32 cellular contexts compared by ENCODE assay signal in the genomic region with DNA sequence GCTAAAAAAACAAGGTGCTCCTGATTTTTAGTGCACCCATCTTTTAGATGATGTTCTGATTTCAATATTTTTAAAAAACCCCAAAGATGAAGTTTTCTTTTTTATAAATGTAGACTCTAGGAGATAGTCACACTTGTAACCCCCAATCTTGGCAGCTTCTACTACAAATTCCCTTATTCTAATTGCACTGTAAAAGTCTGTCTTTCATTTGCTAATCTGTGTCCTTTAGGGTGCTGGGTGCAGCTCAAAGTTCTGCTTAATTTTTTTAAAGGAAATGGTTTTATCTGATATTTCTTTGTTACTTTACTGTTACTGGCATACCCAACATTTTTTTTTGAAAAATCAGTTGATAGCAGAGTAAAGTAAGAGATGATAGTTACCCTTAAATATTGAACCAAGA.
"Had no signal": no experiment of that assay in that cellular context is flagged by ENCODE, and none has a peak within 500 bp of the region (broad histone marks: within the 10 kb centered on the region; RNA-seq: fewer than 3 reads in every experiment).

No MANE protein-coding gene starts in this region.

- DNase-seq: activated CD4-positive, alpha-beta memory T cell treated with anti-CD3 and anti-CD28 coated beads, Interleukin-2, amount 10 ng/mL, durations not matched to agents 7 days and 5 days; activated CD4-positive, alpha-beta T cell treated with anti-CD3 and anti-CD28 coated beads for 1 hour; activated CD4-positive, alpha-beta T cell treated with anti-CD3 and anti-CD28 coated beads for 48 hours; activated CD4-positive, CD25-positive, alpha-beta regulatory T cell; activated gamma-delta T cell; activated naive CD4-positive, alpha-beta T cell treated with Interleukin-2 at 50 U/mL for 16 hours; activated naive CD8-positive, alpha-beta T cell treated with anti-CD3 and anti-CD28 coated beads, Interleukin-2, amount 10 ng/mL, durations not matched to agents 7 days and 5 days; activated T-cell treated with anti-CD3 and anti-CD28 coated beads, Interleukin-2, amount 50 U/mL, for 1 hour; activated T-cell treated with anti-CD3 and anti-CD28 coated beads, Interleukin-2, amount 50 U/mL, for 72 hours; amygdala; MM.1S; MV-4-11; NCI-H1092; NCI-H1436 treated with DMSO at 0.1 percent for 48 hours; NCI-H1694 treated with DMSO at 0.1 percent for 48 hours; NCI-H2029; NCI-H345; NCI-H524 treated with DMSO at 0.1 percent for 48 hours; NK-92 treated with Interleukin-12 subunit alpha and Interleukin-12 subunit beta, amount 100 ng/mL, for 24 hours; PC-9; SIG-M5; SW 1271; T-helper 1 cell; T-helper 2 cell; T-helper 9 cell had no signal

- H3K4me1 ChIP-seq: ascending aorta, breast epithelium had no signal

- H3K9me3 ChIP-seq: ascending aorta, breast epithelium had no signal

- H3K27me3 ChIP-seq: ascending aorta, breast epithelium had no signal

- H3K4me1 Mint-ChIP-seq: activated CD4-positive, alpha-beta memory T cell treated with anti-CD3 and anti-CD28 coated beads, Interleukin-2, amount 10 ng/mL, durations not matched to agents 7 days and 5 days; activated naive CD4-positive, alpha-beta T cell treated with anti-CD3 and anti-CD28 coated beads, Interleukin-2, amount 50 U/mL, for 24 hours; activated naive CD8-positive, alpha-beta T cell treated with anti-CD3 and anti-CD28 coated beads, Interleukin-2, amount 10 ng/mL, durations not matched to agents 7 days and 5 days had no signal

- H3K27ac ChIP-seq: ascending aorta, breast epithelium, PC-9, RWPE1, VCaP had no signal

- H3K36me3 ChIP-seq: ascending aorta, breast epithelium had no signal

- H3K36me3 Mint-ChIP-seq: activated naive CD4-positive, alpha-beta T cell treated with anti-CD3 and anti-CD28 coated beads, Interleukin-2, amount 50 U/mL, for 24 hours; activated naive CD8-positive, alpha-beta T cell treated with anti-CD3 and anti-CD28 coated beads, Interleukin-2, amount 10 ng/mL, durations not matched to agents 7 days and 5 days had no signal

- ATAC-seq: activated T-cell treated with anti-CD3 and anti-CD28 coated beads, Interleukin-2, amount 50 U/mL, for 72 hours; Right ventricle myocardium inferior had no signal

- H3K4me3 Mint-ChIP-seq: activated CD4-positive, alpha-beta memory T cell treated with anti-CD3 and anti-CD28 coated beads, Interleukin-2, amount 10 ng/mL, durations not matched to agents 7 days and 5 days; activated naive CD4-positive, alpha-beta T cell treated with anti-CD3 and anti-CD28 coated beads, Interleukin-2, amount 50 U/mL, for 24 hours; activated naive CD8-positive, alpha-beta T cell treated with anti-CD3 and anti-CD28 coated beads, Interleukin-2, amount 10 ng/mL, durations not matched to agents 7 days and 5 days; activated T-cell treated with anti-CD3 and anti-CD28 coated beads, Interleukin-2, amount 50 U/mL, for 72 hours had no signal

- H3K27me3 Mint-ChIP-seq: activated CD4-positive, alpha-beta memory T cell treated with anti-CD3 and anti-CD28 coated beads, Interleukin-2, amount 10 ng/mL, durations not matched to agents 7 days and 5 days; activated naive CD4-positive, alpha-beta T cell treated with anti-CD3 and anti-CD28 coated beads, Interleukin-2, amount 50 U/mL, for 24 hours; activated naive CD8-positive, alpha-beta T cell treated with anti-CD3 and anti-CD28 coated beads, Interleukin-2, amount 10 ng/mL, durations not matched to agents 7 days and 5 days had no signal

- H3K4me3 ChIP-seq: ascending aorta, breast epithelium, PC-9 had no signal

- H3K27ac Mint-ChIP-seq: activated CD4-positive, alpha-beta memory T cell treated with anti-CD3 and anti-CD28 coated beads, Interleukin-2, amount 10 ng/mL, durations not matched to agents 7 days and 5 days; activated naive CD4-positive, alpha-beta T cell treated with anti-CD3 and anti-CD28 coated beads, Interleukin-2, amount 50 U/mL, for 24 hours; activated naive CD8-positive, alpha-beta T cell treated with anti-CD3 and anti-CD28 coated beads, Interleukin-2, amount 10 ng/mL, durations not matched to agents 7 days and 5 days; activated T-cell treated with anti-CD3 and anti-CD28 coated beads, Interleukin-2, amount 50 U/mL, for 72 hours; activated T-helper 2 cell treated with anti-CD3 and anti-CD28 coated beads, Interferon-gamma antibody, Interleukin-2, Interleukin-4, amounts not matched to agents 10 μg/mL and 5 μg/mL and 100 μg/mL, durations not matched to agents 14 hours and 24 hours and 36 hours had no signal
